In the genomic region with DNA sequence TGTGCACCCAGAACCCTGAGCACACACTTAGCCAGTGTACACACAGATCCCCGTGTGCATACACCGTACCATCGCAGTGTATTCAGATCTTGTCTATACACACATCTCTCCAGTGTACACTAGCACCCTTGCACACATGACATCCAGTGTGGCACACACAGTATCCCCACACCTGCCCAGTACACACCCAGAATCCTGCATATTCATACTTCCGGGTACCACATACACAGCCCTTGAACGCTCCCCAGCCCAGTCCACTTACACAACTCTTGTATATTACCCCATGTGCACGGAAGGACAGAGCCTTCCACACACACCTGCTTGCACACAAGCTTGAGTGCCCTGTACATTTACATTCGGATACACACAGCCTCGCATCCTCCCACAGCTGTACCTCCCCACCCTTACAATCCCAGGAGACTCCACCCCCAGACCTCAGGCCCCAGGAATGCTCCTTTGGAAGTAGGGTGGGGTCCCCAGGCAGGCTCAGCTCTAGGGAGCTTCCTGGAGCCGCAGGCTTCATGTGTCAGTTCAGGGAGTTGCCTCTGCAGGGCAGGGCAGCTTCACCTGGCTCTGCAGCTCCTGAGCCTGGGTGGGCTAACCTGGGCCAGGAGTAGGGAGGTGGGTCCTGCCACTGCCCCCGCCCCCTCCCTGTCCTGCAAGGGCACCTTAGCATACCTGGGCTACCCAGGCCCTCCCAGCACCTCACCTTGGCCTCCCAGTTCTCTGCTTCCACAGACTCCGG, we compare ENCODE assay signal across 9 cellular contexts.
DNase-seq lines count a peak whose midpoint lies in the region; ATAC-seq lines count a peak whose summit lies in the region.
"Had no signal": no experiment of that assay in that cellular context is flagged by ENCODE, and none has a peak within 500 bp of the region (broad histone marks: within the 10 kb centered on the region; RNA-seq: fewer than 3 reads in every experiment).

No MANE protein-coding gene starts in this region.

- peaks cover 0 to 17% (median 12%) of the 10 kb centered on the region in 5 donors for H3K36me3 ChIP-seq in subcutaneous abdominal adipose tissue (ENCODE audit: control insufficient read depth in 5 of 5, insufficient read depth in 5 of 5, low read length in 5 of 5)

- H3K4me3 Mint-ChIP-seq in activated naive CD8-positive, alpha-beta T cell treated with anti-CD3 and anti-CD28 coated beads, Interleukin-2, amount 50 U/mL, for 24 hours: no peak overlapping the region
- H3K4me3 Mint-ChIP-seq: activated naive CD4-positive, alpha-beta T cell treated with anti-CD3 and anti-CD28 coated beads, Interleukin-2, amount 50 U/mL, for 24 hours had no signal

- no peaks in the 10 kb centered on the region for H3K27me3 Mint-ChIP-seq in activated naive CD8-positive, alpha-beta T cell treated with anti-CD3 and anti-CD28 coated beads, Interleukin-2, amount 50 U/mL, for 24 hours
- H3K27me3 Mint-ChIP-seq: activated naive CD4-positive, alpha-beta T cell treated with anti-CD3 and anti-CD28 coated beads, Interleukin-2, amount 50 U/mL, for 24 hours had no signal

- H3K27ac Mint-ChIP-seq in activated naive CD8-positive, alpha-beta T cell treated with anti-CD3 and anti-CD28 coated beads, Interleukin-2, amount 50 U/mL, for 24 hours: no peak overlapping the region
- H3K27ac Mint-ChIP-seq: activated naive CD4-positive, alpha-beta T cell treated with anti-CD3 and anti-CD28 coated beads, Interleukin-2, amount 50 U/mL, for 24 hours had no signal

- H3K9me3 Mint-ChIP-seq in activated naive CD8-positive, alpha-beta T cell treated with anti-CD3 and anti-CD28 coated beads, Interleukin-2, amount 50 U/mL, for 24 hours: no peaks in the 10 kb centered on the region
- H3K9me3 Mint-ChIP-seq: activated naive CD4-positive, alpha-beta T cell treated with anti-CD3 and anti-CD28 coated beads, Interleukin-2, amount 50 U/mL, for 24 hours had no signal

- peaks cover 12 to 72% (median 69%) of the 10 kb centered on the region in 5 donors for H3K4me1 ChIP-seq in subcutaneous abdominal adipose tissue (ENCODE audit: control insufficient read depth in 5 of 5, insufficient read depth in 5 of 5, low read length in 5 of 5)

- H3K4me1 Mint-ChIP-seq in activated naive CD8-positive, alpha-beta T cell treated with anti-CD3 and anti-CD28 coated beads, Interleukin-2, amount 50 U/mL, for 24 hours: peaks cover 29% of the 10 kb centered on the region

- no peaks in the 10 kb centered on the region for H3K9me3 ChIP-seq in subcutaneous abdominal adipose tissue (ENCODE audit: control insufficient read depth in 5 of 5, low read length in 5 of 5)

- peaks cover 2% of the 10 kb centered on the region for H3K36me3 Mint-ChIP-seq in activated naive CD8-positive, alpha-beta T cell treated with anti-CD3 and anti-CD28 coated beads, Interleukin-2, amount 50 U/mL, for 24 hours (ENCODE audit: low read depth)
- H3K36me3 Mint-ChIP-seq: activated naive CD4-positive, alpha-beta T cell treated with anti-CD3 and anti-CD28 coated beads, Interleukin-2, amount 50 U/mL, for 24 hours had no signal

- peak overlapping the region; percentile 62 for H3K27ac ChIP-seq in subcutaneous abdominal adipose tissue (ENCODE audit: low read depth, low read length)

- no peak overlapping the region for H3K9ac ChIP-seq in subcutaneous abdominal adipose tissue (ENCODE audit: low read length in 5 of 5)

- no peak overlapping the region for H3K4me3 ChIP-seq in subcutaneous abdominal adipose tissue (ENCODE audit: low read depth in 1 of 5, low read length in 5 of 5)

- peak; percentile 98 for DNase-seq in HPDE6-E6E7 (ENCODE audit: extremely low spot score)
- no peak for DNase-seq in activated naive CD8-positive, alpha-beta T cell treated with anti-CD3 and anti-CD28 coated beads, Interleukin-2, amount 50 U/mL, for 24 hours
- DNase-seq in left kidney (ENCODE audit: low read depth, low spot score): peak; percentile 46
- DNase-seq in RKO (ENCODE audit: low spot score): no peak
- no peak for DNase-seq in retina
- DNase-seq in KG1 (lab: John Stamatoyannopoulos, UW): no peak
- no peak for DNase-seq in NCI-H510A treated with DMSO at 0.1 percent for 48 hours (lab: John Stamatoyannopoulos, UW)

- ATAC-seq in activated naive CD8-positive, alpha-beta T cell treated with anti-CD3 and anti-CD28 coated beads, Interleukin-2, amount 50 U/mL, for 24 hours: peak; percentile 6

- no peaks in the 10 kb centered on the region for H3K27me3 ChIP-seq in subcutaneous abdominal adipose tissue (ENCODE audit: control insufficient read depth in 5 of 5, insufficient read depth in 4 of 5, low read length in 5 of 5)

Comparison
In these comparisons a context has a peak if more than half of its experiments do, and no peak if none do; other contexts are left out.
1. DNase-seq: peak in HPDE6-E6E7 (single experiment) and left kidney (single experiment); none in activated naive CD8-positive, alpha-beta T cell treated with anti-CD3 and anti-CD28 coated beads, Interleukin-2, amount 50 U/mL, for 24 hours (single experiment), RKO (single experiment), retina (single experiment), KG1 (single experiment) and NCI-H510A treated with DMSO at 0.1 percent for 48 hours (single experiment).